ENCODE assay signal across 11 cellular contexts in the genomic region with DNA sequence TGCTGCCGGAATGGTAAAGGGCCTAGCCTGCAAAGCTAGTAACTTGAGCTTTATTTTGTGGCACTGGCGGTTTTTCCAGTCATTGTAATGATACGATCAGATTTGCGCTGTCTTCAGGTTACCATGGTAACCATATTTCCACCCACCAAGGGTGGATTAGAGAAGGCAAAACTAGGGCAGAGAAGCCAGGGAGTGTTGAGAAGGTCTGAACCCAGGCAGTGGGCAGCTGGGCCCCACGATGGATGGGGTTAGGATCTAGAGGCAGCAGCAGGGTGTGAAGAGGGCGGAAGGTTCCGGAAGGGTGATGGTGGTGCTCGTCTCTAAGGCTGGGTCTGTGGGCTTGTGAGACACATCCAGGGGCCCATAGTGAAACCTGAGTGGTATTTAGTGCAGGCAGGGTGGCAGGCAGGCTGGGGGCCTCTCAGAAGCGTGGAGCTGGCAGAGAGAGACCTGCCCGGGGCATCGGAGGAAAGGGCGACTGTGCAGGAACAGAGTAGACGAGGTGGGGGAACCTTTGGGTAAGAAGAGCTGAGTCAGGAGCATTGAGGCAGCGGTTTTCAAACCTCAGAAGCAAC.
A peak's percentile ranks its signal among the peaks of the same experiment; 100 is the strongest.
DNase-seq lines count a peak whose midpoint lies in the region; TF ChIP-seq lines count a peak whose summit lies in the region.
"Had no signal": no experiment of that assay in that cellular context is flagged by ENCODE, and none has a peak within 500 bp of the region (broad histone marks: within the 10 kb centered on the region; RNA-seq: fewer than 3 reads in every experiment).

No MANE protein-coding gene starts in this region.

- no peaks in the 10 kb centered on the region for H3K36me3 ChIP-seq in cardiac muscle cell
- no peaks in the 10 kb centered on the region for H3K36me3 ChIP-seq in right atrium auricular region
- H3K36me3 ChIP-seq in iPS-20b (ENCODE audit: insufficient read depth, low read depth, low read length) = 0 out of 2 replicates have a peak, but pooled peaks cover 2% of the 10 kb centered on the region

- H3K9ac ChIP-seq in iPS-20b (ENCODE audit: low read depth, low read length) = no peak overlapping the region

- DNase-seq in cardiac muscle cell (ENCODE audit: low read depth in 1 of 2, low spot score in 1 of 2) = no peak
- DNase-seq in right atrium auricular region (ENCODE audit: low spot score) = no peak
- DNase-seq in activated CD4-positive, alpha-beta memory T cell treated with anti-CD3 and anti-CD28 coated beads, Interleukin-2, amount 10 ng/mL, durations not matched to agents 7 days and 5 days = peak; percentile 49
- peak; percentile 24 for DNase-seq in superior temporal gyrus (ENCODE audit: extremely low spot score)
- no peak for DNase-seq in G401 (ENCODE audit: low spot score)
- no peak for DNase-seq in lower leg skin (ENCODE audit: low spot score in 2 of 2)
- no peak for DNase-seq in kidney glomerular epithelial cell (lab: John Stamatoyannopoulos, UW)
- DNase-seq: foreskin fibroblast, NCI-H1105 had no signal

- H3K4me1 Mint-ChIP-seq in activated CD4-positive, alpha-beta memory T cell treated with anti-CD3 and anti-CD28 coated beads, Interleukin-2, amount 10 ng/mL, durations not matched to agents 7 days and 5 days = peaks cover 33% of the 10 kb centered on the region

- CTCF ChIA-PET in activated CD4-positive, alpha-beta memory T cell treated with anti-CD3 and anti-CD28 coated beads, Interleukin-2, amount 10 ng/mL, durations not matched to agents 7 days and 5 days (lab: Charles Lee) = interaction anchor here (0.6 to 2.4 kb wide), 4 partner anchors 119 to 1842 kb away, joined by 3 to 11 read pairs (median 3); no protein-coding TSS in a partner anchor

- peak overlapping the region; percentile 87 for H3K27ac Mint-ChIP-seq in activated CD4-positive, alpha-beta memory T cell treated with anti-CD3 and anti-CD28 coated beads, Interleukin-2, amount 10 ng/mL, durations not matched to agents 7 days and 5 days

- H3K4me3 Mint-ChIP-seq in activated CD4-positive, alpha-beta memory T cell treated with anti-CD3 and anti-CD28 coated beads, Interleukin-2, amount 10 ng/mL, durations not matched to agents 7 days and 5 days = peak overlapping the region; percentile 45

- H3K27ac ChIP-seq in cardiac muscle cell (peak overlapping the region; percentile 54), right atrium auricular region (no peak overlapping the region), iPS-20b (ENCODE audit: low read length) (peak overlapping the region; percentile 49)
- H3K27ac ChIP-seq: coronary artery had no signal

- TF ChIP-seq POLR2A in lower leg skin (IDR thresholded peaks at IDR 0.05) = no peak

- no peaks in the 10 kb centered on the region for H3K27me3 Mint-ChIP-seq in activated CD4-positive, alpha-beta memory T cell treated with anti-CD3 and anti-CD28 coated beads, Interleukin-2, amount 10 ng/mL, durations not matched to agents 7 days and 5 days

- TF ChIP-seq CTCF in cardiac muscle cell (IDR thresholded peaks at IDR 0.05; ENCODE audit: low read depth, low read length) (no peak), right atrium auricular region (IDR thresholded peaks at IDR 0.05) (no peak), lower leg skin (IDR thresholded peaks at IDR 0.05) (no peak)

- 83 to 90% methylated on average over 14 of the region's 14 CpGs for WGBS in lower leg skin, 2 donors

- in situ Hi-C loops in G401 (cut with HindIII; ENCODE audit: low sequenced_read_pairs) = no loop called here

- H3K9me3 ChIP-seq in cardiac muscle cell (ENCODE audit: low read depth) = no peaks in the 10 kb centered on the region
- H3K9me3 ChIP-seq in right atrium auricular region = no peaks in the 10 kb centered on the region
- no peaks in the 10 kb centered on the region for H3K9me3 ChIP-seq in iPS-20b (ENCODE audit: insufficient read depth, low read depth, low read length)

- POLR2A ChIA-PET in activated CD4-positive, alpha-beta memory T cell treated with anti-CD3 and anti-CD28 coated beads, Interleukin-2, amount 10 ng/mL, durations not matched to agents 7 days and 5 days (lab: Charles Lee) = interaction anchor here (1.0 kb wide), 1 partner anchor 117 kb away, joined by 4 read pairs; no protein-coding TSS in a partner anchor

- no peaks in the 10 kb centered on the region for H3K27me3 ChIP-seq in cardiac muscle cell
- no peaks in the 10 kb centered on the region for H3K27me3 ChIP-seq in right atrium auricular region
- H3K27me3 ChIP-seq in iPS-20b (ENCODE audit: insufficient read depth, low read length) = no peaks in the 10 kb centered on the region

- intact Hi-C loops in lower leg skin (cut with DNase I; ENCODE audit: low total_unique reads) = no loop called here

- H3K4me3 ChIP-seq in cardiac muscle cell (no peak overlapping the region), right atrium auricular region (no peak overlapping the region), iPS-20b (ENCODE audit: low read length) (no peak overlapping the region), lower leg skin (ENCODE audit: low read depth, poor library complexity, severe bottlenecking) (no peak overlapping the region)
- H3K4me3 ChIP-seq: coronary artery had no signal

- H3K9me3 Mint-ChIP-seq in activated CD4-positive, alpha-beta memory T cell treated with anti-CD3 and anti-CD28 coated beads, Interleukin-2, amount 10 ng/mL, durations not matched to agents 7 days and 5 days = no peaks in the 10 kb centered on the region

- H3K4me1 ChIP-seq in cardiac muscle cell (ENCODE audit: low read depth) (peaks cover 17% of the 10 kb centered on the region), right atrium auricular region (no peaks in the 10 kb centered on the region), iPS-20b (ENCODE audit: insufficient read depth, low read length) (no peaks in the 10 kb centered on the region)

- no peaks in the 10 kb centered on the region for H3K36me3 Mint-ChIP-seq in activated CD4-positive, alpha-beta memory T cell treated with anti-CD3 and anti-CD28 coated beads, Interleukin-2, amount 10 ng/mL, durations not matched to agents 7 days and 5 days (ENCODE audit: low read depth)

Comparison
In these comparisons a context has a peak if more than half of its experiments do, and no peak if none do; other contexts are left out.
1. H3K27ac ChIP-seq: peak in cardiac muscle cell (single experiment) and iPS-20b (single experiment); none in right atrium auricular region (0 of 2).
2. DNase-seq: peak in activated CD4-positive, alpha-beta memory T cell treated with anti-CD3 and anti-CD28 coated beads, Interleukin-2, amount 10 ng/mL, durations not matched to agents 7 days and 5 days (single experiment) and superior temporal gyrus (single experiment); none in cardiac muscle cell (0 of 2), right atrium auricular region (single experiment), G401 (single experiment), lower leg skin (0 of 2) and kidney glomerular epithelial cell (single experiment).